In the genomic region with DNA sequence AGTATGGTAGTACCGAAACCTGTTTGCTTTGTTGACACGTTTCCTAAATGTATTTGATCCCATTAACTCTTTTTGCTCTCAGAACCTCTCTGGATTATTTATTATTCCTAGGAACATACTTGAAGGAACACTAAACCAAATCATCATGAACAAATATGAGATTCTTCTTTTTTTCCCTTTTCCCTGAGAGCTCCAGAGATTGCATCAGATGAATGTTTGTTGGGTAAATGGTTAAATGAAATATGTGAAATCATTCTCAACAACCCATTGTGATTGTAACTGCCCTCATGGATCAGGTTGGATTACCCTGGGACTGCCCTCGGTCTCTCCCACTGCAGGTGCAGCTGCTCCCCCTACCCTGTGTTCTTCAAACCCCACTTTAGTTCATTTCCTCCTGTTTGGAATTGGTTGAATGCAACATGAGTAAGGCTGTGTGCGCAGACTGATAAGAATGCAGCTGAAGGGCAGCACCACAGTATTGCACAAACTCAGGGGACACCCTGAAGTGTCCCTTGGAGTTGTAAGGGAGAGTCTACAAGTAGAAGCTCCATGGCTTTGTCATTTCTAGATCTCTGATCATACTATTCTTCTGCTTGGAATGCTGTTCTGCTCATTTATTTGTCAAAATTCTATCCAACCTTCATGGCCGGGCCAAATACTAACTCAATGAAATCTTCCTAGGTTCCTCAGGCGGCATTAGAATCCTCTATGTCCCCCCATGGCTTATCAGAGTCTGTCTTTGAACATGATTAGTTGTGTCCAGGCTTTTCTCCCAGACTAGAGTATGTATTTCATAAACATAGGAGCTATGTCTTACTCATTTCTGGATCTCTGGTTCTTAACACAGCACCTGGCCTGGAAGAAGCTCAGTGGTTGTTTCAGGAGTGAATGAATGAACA, we compare ENCODE assay signal across 23 cellular contexts. TPM values are rescaled to one million over a fixed set of nuclear protein-coding genes. Genes with fewer than 3 reads are reported as not detected.
"Had no signal": no experiment of that assay in that cellular context is flagged by ENCODE, and none has a peak within 500 bp of the region (broad histone marks: within the 10 kb centered on the region; RNA-seq: fewer than 3 reads in every experiment).

No MANE protein-coding gene starts in this region.

- H3K4me3 ChIP-seq: colonic mucosa, dorsolateral prefrontal cortex, esophagus muscularis mucosa, gastrocnemius medialis, pancreas, psoas muscle, skin epidermis, thyroid gland, upper lobe of right lung had no signal

- FAIRE-seq: bronchial epithelial cell, endothelial cell of umbilical vein, islet of Langerhans, pancreas had no signal

- H3K27me3 ChIP-seq: colonic mucosa, dorsolateral prefrontal cortex, esophagus muscularis mucosa, gastrocnemius medialis, pancreas, thyroid gland, upper lobe of right lung had no signal

- H3K9me3 ChIP-seq: colonic mucosa, esophagus muscularis mucosa, gastrocnemius medialis, pancreas, psoas muscle, thyroid gland, upper lobe of right lung had no signal

- H3K27ac ChIP-seq: colonic mucosa, dorsolateral prefrontal cortex, esophagus muscularis mucosa, gastrocnemius medialis, pancreas, psoas muscle, skin epidermis, thyroid gland, upper lobe of right lung had no signal

- ATAC-seq: activated T-cell treated with anti-CD3 and anti-CD28 coated beads, Interleukin-2, amount 50 U/mL, for 4 hours; effector memory CD8-positive, alpha-beta T cell; gastrocnemius medialis; natural killer cell treated with Interleukin-12 subunit alpha and Interleukin-12 subunit beta and Interleukin-15 and Interleukin-18, amount 100 ng/mL, for 72 hours; psoas muscle; right cardiac atrium; upper lobe of right lung had no signal

- DNase-seq: activated CD4-positive, alpha-beta T cell treated with anti-CD3 and anti-CD28 coated beads, Interleukin-2, amount 50 U/mL, for 4 hours; activated CD8-positive, alpha-beta memory T cell treated with anti-CD3 and anti-CD28 coated beads, Interleukin-2, amount 50 U/mL, for 48 hours; activated naive CD4-positive, alpha-beta T cell; activated T-cell treated with anti-CD3 and anti-CD28 coated beads, Interleukin-2, amount 50 U/mL, for 4 hours; amniotic stem cell; colonic mucosa; dorsolateral prefrontal cortex; effector memory CD8-positive, alpha-beta T cell; gastrocnemius medialis; hypothalamus; pancreas; psoas muscle; right cardiac atrium; stimulated activated CD4-positive, alpha-beta T cell treated with anti-CD3 and anti-CD28 coated beads, Interleukin-1b, Interleukin-23, amount 100 ng/mL, for 48 hours; substantia nigra; thyroid gland; upper lobe of right lung had no signal

- H3K4me1 ChIP-seq: colonic mucosa, esophagus muscularis mucosa, gastrocnemius medialis, psoas muscle, thyroid gland, upper lobe of right lung had no signal

- H3K36me3 ChIP-seq: colonic mucosa, esophagus muscularis mucosa, gastrocnemius medialis, pancreas, thyroid gland, upper lobe of right lung had no signal

RNA-seq across cellular contexts. Expression of a gene that starts 47.1 kb away (rescaled TPM):
- total RNA-seq: esophagus muscularis mucosa, gastrocnemius medialis, psoas muscle had no signal
- polyA plus RNA-seq: right cardiac atrium had no signal
